8 cellular contexts compared by ENCODE assay signal in genomic region chr17:48011405-48012150, GRCh38. TPM values are rescaled to one million over a fixed set of nuclear protein-coding genes. Genes with fewer than 3 reads are reported as not detected.
DNase-seq lines count a peak whose midpoint lies in the region; ATAC-seq and TF ChIP-seq lines count a peak whose summit lies in the region.

No MANE protein-coding gene starts in this region.

- ATAC-seq in HG03097 (IDR thresholded peaks at IDR 0.05; ENCODE audit: low FRiP score, unreplicated experiment) (no peak), GM19328 (IDR thresholded peaks at IDR 0.05; ENCODE audit: unreplicated experiment) (no peak)

- H3K9ac ChIP-seq in HUES64 (ENCODE audit: low read depth, low read length), result peak overlapping the region; percentile 24; the same call in 1 of the 2 replicates

- H3K9me3 ChIP-seq in Caco-2, result no peaks in the 10 kb centered on the region
- H3K9me3 ChIP-seq in HUES64 (ENCODE audit: insufficient read depth, low read depth, low read length), result no peaks in the 10 kb centered on the region
- H3K9me3 ChIP-seq in OCI-LY7 (ENCODE audit: low read length), result no peaks in the 10 kb centered on the region
- no peaks in the 10 kb centered on the region for H3K9me3 ChIP-seq in hepatocyte (ENCODE audit: low read depth)
- H3K9me3 ChIP-seq in spleen, result no peaks in the 10 kb centered on the region

- H3K27me3 Mint-ChIP-seq in Caco-2 (ENCODE audit: insufficient read depth, unreplicated experiment), result peaks cover 4% of the 10 kb centered on the region

- H3K27me3 ChIP-seq in Caco-2 (replicated peaks; ENCODE audit: control insufficient read depth, insufficient read depth, low read length), result no peaks in the 10 kb centered on the region
- H3K27me3 ChIP-seq in HUES64 (ENCODE audit: insufficient read depth, low read length), result peaks cover 13% of the 10 kb centered on the region; the same call in 1 of the 2 replicates
- H3K27me3 ChIP-seq in hepatocyte, result peaks cover 11% of the 10 kb centered on the region
- H3K27me3 ChIP-seq in spleen (replicated peaks in 1 of 7), result peaks cover 0 to 65% (median 14%) of the 10 kb centered on the region in 7 donors

- no peaks in the 10 kb centered on the region for H3K36me3 ChIP-seq in Caco-2 (ENCODE audit: control insufficient read depth, insufficient read depth, low read length)
- no peaks in the 10 kb centered on the region for H3K36me3 ChIP-seq in HUES64 (ENCODE audit: insufficient read depth, low read length)
- H3K36me3 ChIP-seq in OCI-LY7 (ENCODE audit: insufficient read depth, low read length), result no peaks in the 10 kb centered on the region
- no peaks in the 10 kb centered on the region for H3K36me3 ChIP-seq in hepatocyte (replicated peaks; ENCODE audit: insufficient read depth, low read depth)
- no peaks in the 10 kb centered on the region for H3K36me3 ChIP-seq in spleen

- WGBS in HUES64, result 4% methylated on average over 22 of the region's 23 CpGs
- 5% methylated on average over 22 of the region's 23 CpGs for WGBS in hepatocyte (ENCODE audit: low lambda C conversion rate, missing lambda C conversion rate)
- WGBS in spleen, 5 donors, result 2 to 6% (median 3%) methylated on average over 23 of the region's 23 CpGs

- CTCF ChIA-PET in Caco-2 (lab: Charles Lee) (interaction anchor here (0.5 to 2.7 kb wide), 36 partner anchors 9 to 1904 kb away, joined by 3 to 32 read pairs (median 5); partner anchors contain the start of genes CDK5RAP3, LRRC46, MRPL10 and NFE2L1), OCI-LY7 (lab: Charles Lee; ENCODE audit: unreplicated experiment) (no interaction called here)

- no peak for TF ChIP-seq POLR2A in spleen (IDR thresholded peaks at IDR 0.05)

- H3K4me3 ChIP-seq in Caco-2 (ENCODE audit: low read depth, low read length) (peak overlapping the region; percentile 48), HUES64 (ENCODE audit: low read length) (peak overlapping the region; percentile 58), OCI-LY7 (ENCODE audit: low read depth, low read length, poor library complexity, severe bottlenecking) (peak overlapping the region; percentile 66), hepatocyte (peak overlapping the region; percentile 34), spleen (peak overlapping the region; percentile 13 to 70 (median 34))

- H3K36me3 Mint-ChIP-seq in Caco-2 (ENCODE audit: insufficient read depth, unreplicated experiment), result no peaks in the 10 kb centered on the region

- POLR2A ChIA-PET in Caco-2 (lab: Charles Lee), result interaction anchor here (0.8 to 1.5 kb wide), 5 partner anchors 36 to 116 kb away, joined by 3 to 5 read pairs (median 4); partner anchors contain the start of genes CDK5RAP3, NFE2L1, PNPO and SP2
- POLR2A ChIA-PET in OCI-LY7 (lab: Charles Lee), result interaction anchor here (0.7 to 1.0 kb wide), 2 partner anchors 39 to 129 kb away, joined by 3 read pairs; no protein-coding TSS in a partner anchor

- H3K4me1 Mint-ChIP-seq in Caco-2 (ENCODE audit: low read depth, unreplicated experiment), result peaks cover 6% of the 10 kb centered on the region

- H2AFZ ChIP-seq in OCI-LY7 (ENCODE audit: low read length), result peak overlapping the region; percentile 94
- peak overlapping the region; percentile 71 for H2AFZ ChIP-seq in hepatocyte

- H3K4me2 ChIP-seq in OCI-LY7 (ENCODE audit: low read length), result peak overlapping the region; percentile 78
- peak overlapping the region; percentile 96 for H3K4me2 ChIP-seq in hepatocyte

- intact Hi-C loops in Caco-2 (cut with micrococcal nuclease; ENCODE audit: unreplicated experiment) (loop anchor here (1.0 to 2.0 kb wide), 2 partner anchors 15 to 36 kb away; no protein-coding TSS in a partner anchor), OCI-LY7 (cut with micrococcal nuclease; ENCODE audit: unreplicated experiment) (loop anchor here (2.0 kb wide), 1 partner anchor 33 kb away; no protein-coding TSS in a partner anchor), spleen (cut with DNase I; ENCODE audit: low total_unique reads) (no loop called here)

- H3K4me1 ChIP-seq in Caco-2, result peaks cover 5% of the 10 kb centered on the region
- H3K4me1 ChIP-seq in HUES64 (ENCODE audit: insufficient read depth, low read length), result peaks cover 22% of the 10 kb centered on the region
- peaks cover 19% of the 10 kb centered on the region for H3K4me1 ChIP-seq in OCI-LY7 (ENCODE audit: insufficient read depth, low read length, poor library complexity, severe bottlenecking)
- H3K4me1 ChIP-seq in hepatocyte (ENCODE audit: insufficient read depth), result peaks cover 28% of the 10 kb centered on the region
- H3K4me1 ChIP-seq in spleen, result peaks cover 8 to 18% (median 17%) of the 10 kb centered on the region in 6 donors

- peak overlapping the region; percentile 70 for H3K4me3 Mint-ChIP-seq in Caco-2 (ENCODE audit: unreplicated experiment)

- H4K20me1 ChIP-seq in OCI-LY7 (ENCODE audit: insufficient read depth, low read length) (no peaks in the 10 kb centered on the region), hepatocyte (ENCODE audit: insufficient read depth, poor library complexity, severe bottlenecking) (no peaks in the 10 kb centered on the region)

- H3K27ac Mint-ChIP-seq in Caco-2 (ENCODE audit: unreplicated experiment), result no peak overlapping the region

- H3K79me2 ChIP-seq in OCI-LY7 (ENCODE audit: insufficient read depth, low read depth, low read length) (no peaks in the 10 kb centered on the region), hepatocyte (no peaks in the 10 kb centered on the region)

- no peaks in the 10 kb centered on the region for H3K9me3 Mint-ChIP-seq in Caco-2 (ENCODE audit: unreplicated experiment)

- H3K27ac ChIP-seq in HUES64 (ENCODE audit: low read depth, low read length) (peak overlapping the region; percentile 5; the same call in 1 of the 2 replicates), OCI-LY7 (ENCODE audit: low read depth, low read length, poor library complexity, severe bottlenecking) (peak overlapping the region; percentile 7), hepatocyte (no peak overlapping the region), spleen (no peak overlapping the region)

- H3K9me2 ChIP-seq in OCI-LY7 (ENCODE audit: insufficient read depth, low read length) (no peaks in the 10 kb centered on the region), hepatocyte (replicated peaks; ENCODE audit: insufficient read depth) (no peaks in the 10 kb centered on the region)

- TF ChIP-seq CTCF in Caco-2 (IDR thresholded peaks at IDR 0.05; ENCODE audit: insufficient read depth in 1 of 2, low read depth in 1 of 2, low read length in 1 of 2, severe bottlenecking in 1 of 2, unreplicated experiment in 1 of 2) (peak; percentile 95 to 97), OCI-LY7 (conservative IDR thresholded peaks at IDR 0.05; ENCODE audit: low read length) (peak; percentile 85), hepatocyte (IDR thresholded peaks at IDR 0.05; ENCODE audit: poor library complexity) (peak; percentile 48), spleen (IDR thresholded peaks at IDR 0.05 in 8 of 11, conservative IDR thresholded peaks at IDR 0.05 in 3 of 11) (peak in 9 of 11 experiments; percentile 11 to 47 (median 42))

- DNase-seq in Caco-2 (peak; percentile 83), OCI-LY7 (ENCODE audit: low spot score) (peak; percentile 79), hepatocyte (ENCODE audit: low spot score) (peak; percentile 57), spleen (peak; percentile 66)
- DNase-seq in activated naive CD4-positive, alpha-beta T cell treated with Interleukin-2 at 50 U/mL for 16 hours, result peak; percentile 57

- BruUV-seq in Caco-2 (replicated peaks; lab: Mats Ljungman, UMichigan), result no TSS peak
- no TSS peak for BruUV-seq in OCI-LY7 (replicated peaks; lab: Mats Ljungman, UMichigan)

RNA-seq across cellular contexts. Expression of gene COPZ2, which starts 26.0 kb away (rescaled TPM):
- total RNA-seq in Caco-2 (2022), result 2.0 and 6.7 TPM in 2 replicates
- 0.70 TPM for polyA plus RNA-seq in HUES64 (2013, experiment 1 of 2)
- polyA plus RNA-seq in HUES64 (2013, experiment 2 of 2), result 1.2 TPM
- 1.2 TPM in 1 of 2 replicates, not detected in the other for total RNA-seq in OCI-LY7 (2014; rRNA removed; shearing (Covaris generic))
- total RNA-seq in OCI-LY7 (2022), result 1.4 and 1.7 TPM in 2 replicates
- 36.0 and 40.7 TPM in 2 replicates for total RNA-seq in hepatocyte
- 139 and 159 TPM in 2 replicates for polyA plus RNA-seq in hepatocyte
- total RNA-seq in spleen, result 10 to 100 TPM in 3 of 7 donors, 1 to 10 TPM in 4; 6.0 to 15.0 (median 9.0) TPM
- 1 to 10 TPM; 7.3 to 9.6 (median 8.5) TPM for polyA plus RNA-seq in spleen

RNA-seq across cellular contexts. Expression of gene NFE2L1, which starts 36.6 kb away (rescaled TPM):
- total RNA-seq in Caco-2 (2022), result 322 and 356 TPM in 2 replicates
- 101 TPM for polyA plus RNA-seq in HUES64 (2013, experiment 1 of 2)
- polyA plus RNA-seq in HUES64 (2013, experiment 2 of 2), result 104 TPM
- total RNA-seq in OCI-LY7 (2014; rRNA removed; shearing (Covaris generic)), result 42.3 and 60.1 TPM in 2 replicates
- total RNA-seq in OCI-LY7 (2022), result 106 and 124 TPM in 2 replicates
- 82.0 and 86.4 TPM in 2 replicates for total RNA-seq in hepatocyte
- polyA plus RNA-seq in hepatocyte, result 35.3 and 42.4 TPM in 2 replicates
- 100 to 1,000 TPM; 111 to 242 (median 142) TPM for total RNA-seq in spleen
- polyA plus RNA-seq in spleen, result 10 to 100 TPM; 21.2 to 59.5 (median 25.7) TPM

RNA-seq across cellular contexts. Expression of gene CDK5RAP3, which starts 40.7 kb away (rescaled TPM):
- total RNA-seq in Caco-2 (2022) (425 and 427 TPM in 2 replicates), OCI-LY7 (2022) (254 and 256 TPM in 2 replicates), hepatocyte (88.9 and 124 TPM in 2 replicates), spleen (100 to 1,000 TPM; 216 to 380 (median 235) TPM)
- 88.9 TPM for polyA plus RNA-seq in HUES64 (2013, experiment 1 of 2)
- polyA plus RNA-seq in HUES64 (2013, experiment 2 of 2), result 96.2 TPM
- total RNA-seq in OCI-LY7 (2014; rRNA removed; shearing (Covaris generic)), result 241 and 312 TPM in 2 replicates
- polyA plus RNA-seq in hepatocyte (179 and 236 TPM in 2 replicates), spleen (1,000 to 10,000 TPM in 1 of 3 donors, 100 to 1,000 TPM in 2; 328 to 1,020 (median 665) TPM)

RNA-seq across cellular contexts. Expression of gene PRR15L, which starts 53.9 kb away (rescaled TPM):
- total RNA-seq in Caco-2 (2022) (24.3 and 30.5 TPM in 2 replicates), OCI-LY7 (2022) (not detected in 2 replicates), hepatocyte (64.9 and 66.4 TPM in 2 replicates), spleen (not detected)
- not detected for polyA plus RNA-seq in HUES64 (2013, experiment 1 of 2)
- polyA plus RNA-seq in HUES64 (2013, experiment 2 of 2), result not detected
- not detected in 2 replicates for total RNA-seq in OCI-LY7 (2014; rRNA removed; shearing (Covaris generic))
- polyA plus RNA-seq in hepatocyte (48.0 and 56.5 TPM in 2 replicates), spleen (under 1 TPM in 1 of 3 donors, not detected in 2; 0.16 TPM)

Comparison
In these comparisons a context has a peak if more than half of its experiments do, and no peak if none do; other contexts are left out.
1. CTCF ChIP-seq: peak in every context shown above with its lines; median percentile 96 in Caco-2; 85 in OCI-LY7; 48 in hepatocyte; 42 in spleen.
2. H3K27ac ChIP-seq: peak in HUES64 (single experiment) and OCI-LY7 (single experiment); none in hepatocyte (single experiment) and spleen (0 of 8).
3. Peak in every context shown above with its lines, with median percentiles within 50 percentile points of each other: DNase-seq and H3K4me3 ChIP-seq.